8 cellular contexts compared by ENCODE assay signal in the genomic region with DNA sequence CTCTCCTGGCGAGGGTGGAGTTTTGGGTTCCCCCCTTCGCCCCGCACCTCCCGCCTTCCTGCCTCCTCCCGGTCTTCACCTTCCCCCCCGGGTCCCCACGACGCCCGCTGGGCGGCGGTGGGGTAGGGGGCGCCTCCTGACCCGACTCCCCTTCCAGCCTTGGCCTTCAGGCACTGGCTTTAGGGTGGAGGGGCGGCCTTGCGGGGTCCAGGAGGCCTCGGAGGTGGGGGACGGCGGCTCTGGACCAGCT. TPM values are rescaled to one million over a fixed set of nuclear protein-coding genes. Genes with fewer than 3 reads are reported as not detected.
DNase-seq lines count a peak whose midpoint lies in the region; TF ChIP-seq lines count a peak whose summit lies in the region.

No MANE protein-coding gene starts in this region.

- no peaks in the 10 kb centered on the region for H3K79me2 ChIP-seq in OCI-LY3 (ENCODE audit: low read length)
- H3K79me2 ChIP-seq in parathyroid adenoma = no peaks in the 10 kb centered on the region

- BruUV-seq in Calu3 (replicated peaks; lab: Mats Ljungman, UMichigan) = no TSS peak

- peaks cover 20% of the 10 kb centered on the region for H3K4me1 Mint-ChIP-seq in Calu3 (ENCODE audit: low read depth, unreplicated experiment)

- peak overlapping the region; percentile 28 for H3K4me3 Mint-ChIP-seq in Calu3 (ENCODE audit: low read depth, unreplicated experiment)

- intact Hi-C loops in Calu3 (cut with micrococcal nuclease; ENCODE audit: unreplicated experiment) = no loop called here

- H3K9me3 Mint-ChIP-seq in Calu3 (ENCODE audit: low read depth, unreplicated experiment) = no peaks in the 10 kb centered on the region

- CTCF ChIA-PET in Calu3 (lab: Charles Lee) = interaction anchor here (1.4 kb wide), 1 partner anchor 25 kb away, joined by 7 read pairs; no protein-coding TSS in a partner anchor

- H3K4me1 ChIP-seq in OCI-LY3 (ENCODE audit: low read length) (0 out of 2 replicates have a peak, but pooled peaks cover 2% of the 10 kb centered on the region), parathyroid adenoma (peaks cover 25% of the 10 kb centered on the region)

- H3K36me3 ChIP-seq in OCI-LY3 (replicated peaks; ENCODE audit: low read depth, low read length) = no peaks in the 10 kb centered on the region
- no peaks in the 10 kb centered on the region for H3K36me3 ChIP-seq in parathyroid adenoma (ENCODE audit: control insufficient read depth, insufficient read depth, low read length)
- no peaks in the 10 kb centered on the region; the same call in 1 of the 2 replicates for H3K36me3 ChIP-seq in WERI-Rb-1

- H2AFZ ChIP-seq in OCI-LY3 (ENCODE audit: low read depth, low read length) = no peak overlapping the region
- H2AFZ ChIP-seq in parathyroid adenoma = peak overlapping the region; percentile 65

- no peaks in the 10 kb centered on the region for H4K20me1 ChIP-seq in OCI-LY3 (ENCODE audit: insufficient read depth, low read length)

- H3K27me3 Mint-ChIP-seq in Calu3 (ENCODE audit: unreplicated experiment) = no peaks in the 10 kb centered on the region

- H3K4me3 ChIP-seq in OCI-LY3 (ENCODE audit: low read length) (0 out of 2 replicates have a peak overlapping the region, but pooled peaks have one; percentile 47), fibroblast of mammary gland (ENCODE audit: control insufficient read depth, low read depth, low read length) (peak overlapping the region; percentile 63), parathyroid adenoma (ENCODE audit: low read depth, low read length) (no peak overlapping the region), WERI-Rb-1 (ENCODE audit: low read depth, low read length) (no peak overlapping the region)

- peaks cover 55% of the 10 kb centered on the region for H3K36me3 Mint-ChIP-seq in Calu3 (ENCODE audit: insufficient read depth, unreplicated experiment)

- no peak for TF ChIP-seq CTCF in Calu3 (IDR thresholded peaks at IDR 0.05; ENCODE audit: unreplicated experiment)
- no peak for TF ChIP-seq CTCF in OCI-LY3 (IDR thresholded peaks at IDR 0.05; ENCODE audit: low read depth, low read length)
- TF ChIP-seq CTCF in fibroblast of mammary gland (conservative IDR thresholded peaks at IDR 0.05; ENCODE audit: control insufficient read depth, insufficient read depth, low read depth, low read length) = no peak
- no peak for TF ChIP-seq CTCF in parathyroid adenoma (IDR thresholded peaks at IDR 0.05)
- TF ChIP-seq CTCF in WERI-Rb-1 (IDR thresholded peaks at IDR 0.05; ENCODE audit: low read depth, low read length) = no peak

- H3K9me3 ChIP-seq in OCI-LY3 (ENCODE audit: insufficient read depth, low read length) (no peaks in the 10 kb centered on the region), parathyroid adenoma (ENCODE audit: control insufficient read depth, low read length) (no peaks in the 10 kb centered on the region), WERI-Rb-1 (ENCODE audit: severe bottlenecking) (peaks cover 8% of the 10 kb centered on the region)

- H3K27ac ChIP-seq in OCI-LY3 (ENCODE audit: low read length) (no peak overlapping the region), parathyroid adenoma (peak overlapping the region; percentile 71), WERI-Rb-1 (no peak overlapping the region; the same call in 1 of the 2 replicates)

- no peak for DNase-seq in Calu3
- DNase-seq in fibroblast of mammary gland (ENCODE audit: low read depth) = no peak
- no peak for DNase-seq in WERI-Rb-1
- DNase-seq in SW 1271 (lab: John Stamatoyannopoulos, UW) = no peak
- DNase-seq in T-helper 9 cell = no peak
- DNase-seq in inferior parietal cortex (ENCODE audit: extremely low spot score) = no peak

- H3K9ac ChIP-seq in OCI-LY3 (ENCODE audit: low read length) (no peak overlapping the region), parathyroid adenoma (no peak overlapping the region)

- H3K27me3 ChIP-seq in OCI-LY3 (ENCODE audit: low read depth, low read length) (peaks cover 19% of the 10 kb centered on the region), parathyroid adenoma (ENCODE audit: control insufficient read depth, insufficient read depth, low read length) (no peaks in the 10 kb centered on the region), WERI-Rb-1 (ENCODE audit: insufficient read depth, low read depth, severe bottlenecking) (no peaks in the 10 kb centered on the region)

- H3K4me2 ChIP-seq in OCI-LY3 (ENCODE audit: low read length) (peak overlapping the region; percentile 41; the same call in 1 of the 2 replicates), parathyroid adenoma (ENCODE audit: low read length) (peak overlapping the region; percentile 49)

- no peak overlapping the region for H3K27ac Mint-ChIP-seq in Calu3 (ENCODE audit: unreplicated experiment)

RNA-seq across cellular contexts. Expression of gene SLC16A3, which starts 2.4 kb away (rescaled TPM):
- total RNA-seq in Calu3 (2022) = 44.7 and 47.2 TPM in 2 replicates

RNA-seq across cellular contexts. Expression of gene CCDC57, which starts 18.6 kb away (rescaled TPM):
- 69.9 and 76.8 TPM in 2 replicates for total RNA-seq in Calu3 (2022)

RNA-seq across cellular contexts. Expression of gene CSNK1D, which starts 42.3 kb away (rescaled TPM):
- total RNA-seq in Calu3 (2022) = 157 and 160 TPM in 2 replicates

Comparison
In these comparisons a context has a peak if more than half of its experiments do, and no peak if none do; other contexts are left out.
1. H3K4me3 ChIP-seq: peak in OCI-LY3 (single experiment) and fibroblast of mammary gland (single experiment); none in parathyroid adenoma (single experiment) and WERI-Rb-1 (single experiment).